Comparison of ENCODE assay signal across 39 cellular contexts in the genomic region with DNA sequence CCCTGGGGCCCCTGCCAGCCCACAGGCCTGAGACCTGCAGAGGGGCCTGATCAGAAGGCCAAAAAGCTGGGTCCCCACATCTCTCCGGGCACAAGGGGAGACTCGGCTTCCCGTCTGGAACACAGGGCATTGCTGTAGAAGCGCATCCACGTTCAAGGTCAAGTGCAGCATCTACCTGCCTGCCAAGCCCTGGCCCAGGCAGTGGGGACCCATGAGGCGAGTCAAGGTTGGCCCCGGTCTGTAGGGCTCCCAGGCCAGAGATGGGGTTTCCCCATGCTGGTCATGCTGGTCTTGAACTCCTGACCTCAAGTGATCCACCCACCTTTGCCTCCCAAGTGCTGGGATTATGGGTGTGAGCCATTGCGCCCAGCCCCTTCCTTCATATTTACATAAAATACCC. TPM values are rescaled to one million over a fixed set of nuclear protein-coding genes. Genes with fewer than 3 reads are reported as not detected.
"Had no signal": no experiment of that assay in that cellular context is flagged by ENCODE, and none has a peak within 500 bp of the region (broad histone marks: within the 10 kb centered on the region; RNA-seq: fewer than 3 reads in every experiment).

No MANE protein-coding gene starts in this region.

- H3K4me1 Mint-ChIP-seq: activated T-helper 17 cell treated with anti-CD3 and anti-CD28 coated beads, Interleukin-2, amount 50 U/mL, for 72 hours had no signal

- DNase-seq: activated B cell treated with CpG ODN at 0.5 μM for 24 hours; activated CD4-positive, alpha-beta memory T cell treated with anti-CD3 and anti-CD28 coated beads for 36 hours; activated CD4-positive, alpha-beta T cell treated with anti-CD3 and anti-CD28 coated beads for 4 hours; activated CD4-positive, alpha-beta T cell treated with anti-CD3 and anti-CD28 coated beads, Interleukin-2, amount 10 ng/mL, durations not matched to agents 24 days and 14 days; activated CD4-positive, alpha-beta T cell treated with anti-CD3 and anti-CD28 coated beads, Interleukin-2, amount 50 U/mL, for 1 hour; activated CD4-positive, alpha-beta T cell treated with anti-CD3 and anti-CD28 coated beads, Interleukin-2, amount 50 U/mL, for 4 hours; activated CD4-positive, CD25-positive, alpha-beta regulatory T cell treated with anti-CD3 and anti-CD28 coated beads, Interleukin-2, amount 50 U/mL, for 72 hours; activated CD8-positive, alpha-beta memory T cell treated with anti-CD3 and anti-CD28 coated beads, Interleukin-2, amount 50 U/mL, for 4 hours; activated CD8-positive, alpha-beta T cell treated with anti-CD3 and anti-CD28 coated beads for 36 hours; activated effector memory CD4-positive, alpha-beta T cell treated with anti-CD3 and anti-CD28 coated beads, Interleukin-2, amount 50 U/mL, for 16 hours; activated gamma-delta T cell treated with Interleukin-2 at 50 U/mL for 16 hours; activated naive CD4-positive, alpha-beta T cell; activated naive CD4-positive, alpha-beta T cell treated with anti-CD3 and anti-CD28 coated beads for 36 hours; activated naive CD4-positive, alpha-beta T cell treated with anti-CD3 and anti-CD28 coated beads, Interleukin-2, amount 50 U/mL, for 16 hours; activated naive CD8-positive, alpha-beta T cell treated with anti-CD3 and anti-CD28 coated beads for 36 hours; activated T-cell treated with anti-CD3 and anti-CD28 coated beads for 4 hours; activated T-cell treated with anti-CD3 and anti-CD28 coated beads, Interleukin-2, amount 50 U/mL, for 1 hour; activated T-cell treated with anti-CD3 and anti-CD28 coated beads, Interleukin-2, amount 50 U/mL, for 4 hours; activated T-cell treated with anti-CD3 and anti-CD28 coated beads, Interleukin-2, amount 50 U/mL, for 72 hours; adrenal gland; amniotic stem cell; aorta; body of pancreas; brain microvascular endothelial cell; central memory CD4-positive, alpha-beta T cell; T-helper 1 cell; T-helper 2 cell; T-helper 9 cell had no signal

- H3K9me3 Mint-ChIP-seq: activated B cell treated with CpG ODN at 0.5 μM for 24 hours; activated CD4-positive, alpha-beta memory T cell treated with anti-CD3 and anti-CD28 coated beads for 36 hours; activated CD4-positive, alpha-beta T cell treated with anti-CD3 and anti-CD28 coated beads, Interleukin-2, amount 10 ng/mL, durations not matched to agents 24 days and 14 days; activated CD8-positive, alpha-beta T cell treated with anti-CD3 and anti-CD28 coated beads for 36 hours; activated naive CD4-positive, alpha-beta T cell treated with anti-CD3 and anti-CD28 coated beads for 36 hours; activated naive CD4-positive, alpha-beta T cell treated with anti-CD3 and anti-CD28 coated beads, Interleukin-2, amount 50 U/mL, for 72 hours; activated naive CD8-positive, alpha-beta T cell treated with anti-CD3 and anti-CD28 coated beads for 36 hours; activated T-cell treated with anti-CD3 and anti-CD28 coated beads, Interleukin-2, amount 50 U/mL, for 4 hours; activated T-cell treated with anti-CD3 and anti-CD28 coated beads, Interleukin-2, amount 50 U/mL, for 72 hours; activated T-helper 1 cell treated with anti-CD3 and anti-CD28 coated beads, Interleukin-12 subunit alpha, Interleukin-12 subunit beta, Interleukin-2, Interleukin-4 antibody, amounts not matched to agents 30 ng/mL and 10 ng/mL and 1 ng/mL, durations not matched to agents 14 hours and 24 hours and 36 hours; activated T-helper 17 cell treated with anti-CD3 and anti-CD28 coated beads, Interleukin-2, amount 50 U/mL, for 72 hours; T-helper 1 cell treated with Interleukin-12 subunit alpha and Interleukin-12 subunit beta and Interleukin-4 antibody, amounts not matched to agents 30 μg/mL and 1 μg/mL, for 36 hours; T-helper 2 cell treated with Interferon-gamma antibody and Interleukin-4, amounts not matched to agents 5 μg/mL and 100 μg/mL, for 36 hours had no signal

- H3K27ac ChIP-seq: adrenal gland, body of pancreas, brain microvascular endothelial cell, breast epithelium, VCaP had no signal

- H3K4me1 ChIP-seq: body of pancreas, breast epithelium had no signal

- H3K4me3 ChIP-seq: adrenal gland, body of pancreas, breast epithelium had no signal

- H3K9me3 ChIP-seq: adrenal gland, body of pancreas, breast epithelium had no signal

- H3K36me3 ChIP-seq: adrenal gland, brain microvascular endothelial cell, breast epithelium had no signal

- FAIRE-seq: astrocyte, TTC549 had no signal

- H3K27me3 ChIP-seq: adrenal gland, body of pancreas, breast epithelium had no signal

- H3K27ac Mint-ChIP-seq: activated B cell treated with CpG ODN at 0.5 μM for 24 hours; activated CD4-positive, alpha-beta memory T cell treated with anti-CD3 and anti-CD28 coated beads for 36 hours; activated CD4-positive, alpha-beta T cell treated with anti-CD3 and anti-CD28 coated beads, Interleukin-2, amount 10 ng/mL, durations not matched to agents 24 days and 14 days; activated CD8-positive, alpha-beta T cell treated with anti-CD3 and anti-CD28 coated beads for 36 hours; activated naive CD4-positive, alpha-beta T cell treated with anti-CD3 and anti-CD28 coated beads for 36 hours; activated naive CD4-positive, alpha-beta T cell treated with anti-CD3 and anti-CD28 coated beads, Interleukin-2, amount 50 U/mL, for 72 hours; activated naive CD8-positive, alpha-beta T cell treated with anti-CD3 and anti-CD28 coated beads for 36 hours; activated T-cell treated with anti-CD3 and anti-CD28 coated beads, Interleukin-2, amount 50 U/mL, for 72 hours; activated T-helper 1 cell treated with anti-CD3 and anti-CD28 coated beads, Interleukin-12 subunit alpha, Interleukin-12 subunit beta, Interleukin-2, Interleukin-4 antibody, amounts not matched to agents 30 ng/mL and 10 ng/mL and 1 ng/mL, durations not matched to agents 14 hours and 24 hours and 36 hours; activated T-helper 17 cell treated with anti-CD3 and anti-CD28 coated beads, Interleukin-2, amount 50 U/mL, for 72 hours; T-helper 1 cell treated with Interleukin-12 subunit alpha and Interleukin-12 subunit beta and Interleukin-4 antibody, amounts not matched to agents 30 μg/mL and 1 μg/mL, for 36 hours; T-helper 2 cell treated with Interferon-gamma antibody and Interleukin-4, amounts not matched to agents 5 μg/mL and 100 μg/mL, for 36 hours had no signal

- ATAC-seq: activated CD8-positive, alpha-beta T cell treated with anti-CD3 and anti-CD28 coated beads for 36 hours; activated naive CD4-positive, alpha-beta T cell treated with anti-CD3 and anti-CD28 coated beads, Interleukin-2, amount 50 U/mL, for 72 hours; activated T-cell treated with anti-CD3 and anti-CD28 coated beads, Interleukin-2, amount 50 U/mL, for 4 hours; activated T-cell treated with anti-CD3 and anti-CD28 coated beads, Interleukin-2, amount 50 U/mL, for 72 hours; activated T-helper 17 cell treated with anti-CD3 and anti-CD28 coated beads, Interleukin-2, amount 50 U/mL, for 72 hours; body of pancreas had no signal

- H3K4me3 Mint-ChIP-seq: activated B cell treated with CpG ODN at 0.5 μM for 24 hours; activated CD4-positive, alpha-beta memory T cell treated with anti-CD3 and anti-CD28 coated beads for 36 hours; activated CD4-positive, alpha-beta T cell treated with anti-CD3 and anti-CD28 coated beads, Interleukin-2, amount 10 ng/mL, durations not matched to agents 24 days and 14 days; activated CD8-positive, alpha-beta T cell treated with anti-CD3 and anti-CD28 coated beads for 36 hours; activated naive CD4-positive, alpha-beta T cell treated with anti-CD3 and anti-CD28 coated beads for 36 hours; activated naive CD8-positive, alpha-beta T cell treated with anti-CD3 and anti-CD28 coated beads for 36 hours; activated T-cell treated with anti-CD3 and anti-CD28 coated beads, Interleukin-2, amount 50 U/mL, for 4 hours; activated T-cell treated with anti-CD3 and anti-CD28 coated beads, Interleukin-2, amount 50 U/mL, for 72 hours; activated T-helper 1 cell treated with anti-CD3 and anti-CD28 coated beads, Interleukin-12 subunit alpha, Interleukin-12 subunit beta, Interleukin-2, Interleukin-4 antibody, amounts not matched to agents 30 ng/mL and 10 ng/mL and 1 ng/mL, durations not matched to agents 14 hours and 24 hours and 36 hours; activated T-helper 17 cell treated with anti-CD3 and anti-CD28 coated beads, Interleukin-2, amount 50 U/mL, for 72 hours; T-helper 1 cell treated with Interleukin-12 subunit alpha and Interleukin-12 subunit beta and Interleukin-4 antibody, amounts not matched to agents 30 μg/mL and 1 μg/mL, for 36 hours; T-helper 2 cell treated with Interferon-gamma antibody and Interleukin-4, amounts not matched to agents 5 μg/mL and 100 μg/mL, for 36 hours had no signal

- H3K36me3 Mint-ChIP-seq: activated CD4-positive, alpha-beta memory T cell treated with anti-CD3 and anti-CD28 coated beads for 36 hours; activated naive CD4-positive, alpha-beta T cell treated with anti-CD3 and anti-CD28 coated beads, Interleukin-2, amount 50 U/mL, for 72 hours; activated naive CD8-positive, alpha-beta T cell treated with anti-CD3 and anti-CD28 coated beads for 36 hours had no signal

RNA-seq across cellular contexts. Expression of gene COMP, which starts 13.5 kb away (rescaled TPM):
- total RNA-seq: activated CD4-positive, alpha-beta memory T cell treated with anti-CD3 and anti-CD28 coated beads for 36 hours; activated CD4-positive, alpha-beta T cell treated with anti-CD3 and anti-CD28 coated beads, Interleukin-2, amount 10 ng/mL, durations not matched to agents 24 days and 14 days; activated CD8-positive, alpha-beta memory T cell treated with anti-CD3 and anti-CD28 coated beads for 36 hours; activated CD8-positive, alpha-beta T cell treated with anti-CD3 and anti-CD28 coated beads for 36 hours; activated naive CD4-positive, alpha-beta T cell treated with anti-CD3 and anti-CD28 coated beads for 36 hours; activated naive CD4-positive, alpha-beta T cell treated with anti-CD3 and anti-CD28 coated beads, Interleukin-2, amount 50 U/mL, for 72 hours; activated naive CD8-positive, alpha-beta T cell treated with anti-CD3 and anti-CD28 coated beads for 36 hours; activated T-cell treated with anti-CD3 and anti-CD28 coated beads, Interleukin-2, amount 50 U/mL, for 4 hours; activated T-cell treated with anti-CD3 and anti-CD28 coated beads, Interleukin-2, amount 50 U/mL, for 72 hours; activated T-helper 1 cell treated with anti-CD3 and anti-CD28 coated beads, Interleukin-12 subunit alpha, Interleukin-12 subunit beta, Interleukin-2, Interleukin-4 antibody, amounts not matched to agents 30 ng/mL and 10 ng/mL and 1 ng/mL, durations not matched to agents 14 hours and 24 hours and 36 hours; activated T-helper 17 cell treated with anti-CD3 and anti-CD28 coated beads, Interleukin-2, amount 50 U/mL, for 72 hours; cerebellum had no signal
